Comparison of ENCODE assay signal across 17 cellular contexts in genomic region chr2:134377730-134378129, GRCh38.
"Had no signal": no experiment of that assay in that cellular context is flagged by ENCODE, and none has a peak within 500 bp of the region (broad histone marks: within the 10 kb centered on the region; RNA-seq: fewer than 3 reads in every experiment).

No MANE protein-coding gene starts in this region.

- H3K27me3 ChIP-seq: ovary, thyroid gland had no signal

- H3K4me3 ChIP-seq: coronary artery, ovary, prostate gland, thyroid gland had no signal

- H3K9me3 ChIP-seq: ovary, prostate gland, thyroid gland had no signal

- DNase-seq: activated CD4-positive, alpha-beta T cell treated with anti-CD3 and anti-CD28 coated beads, Interleukin-2, amount 10 ng/mL, durations not matched to agents 24 days and 14 days; activated CD8-positive, alpha-beta memory T cell treated with anti-CD3 and anti-CD28 coated beads, Interleukin-2, amount 10 ng/mL, durations not matched to agents 7 days and 5 days; activated CD8-positive, alpha-beta T cell treated with anti-CD3 and anti-CD28 coated beads for 36 hours; activated gamma-delta T cell; activated T-cell treated with anti-CD3 and anti-CD28 coated beads for 4 hours; cerebellar nuclear complex; midbrain; ovary; stimulated activated CD4-positive, alpha-beta T cell treated with anti-CD3 and anti-CD28 coated beads, Interleukin-4, amount 100 ng/mL, for 24 hours; stimulated activated naive CD8-positive, alpha-beta T cell treated with anti-CD3 and anti-CD28 coated beads, Interleukin-15, Interleukin-2, amounts not matched to agents 100 U/mL and 50 U/mL, for 24 hours; substantia nigra; thyroid gland had no signal

- ATAC-seq: activated CD4-positive, CD25-positive, alpha-beta regulatory T cell treated with anti-CD3 and anti-CD28 coated beads, Interleukin-2, amount 50 U/mL, for 24 hours; activated CD8-positive, alpha-beta memory T cell treated with anti-CD3 and anti-CD28 coated beads, Interleukin-2, amount 10 ng/mL, durations not matched to agents 7 days and 5 days; activated CD8-positive, alpha-beta T cell treated with anti-CD3 and anti-CD28 coated beads for 36 hours; left lobe of liver; natural killer cell treated with Interleukin-12 subunit alpha and Interleukin-12 subunit beta and Interleukin-15 and Interleukin-18, amount 100 ng/mL, for 72 hours; stimulated activated naive CD8-positive, alpha-beta T cell treated with anti-CD3 and anti-CD28 coated beads, Interleukin-15, Interleukin-2, amounts not matched to agents 100 U/mL and 50 U/mL, for 24 hours had no signal

- H3K36me3 ChIP-seq: ovary, prostate gland, thyroid gland had no signal

- H3K27ac ChIP-seq: coronary artery, ovary, prostate gland, thyroid gland had no signal

- H3K4me1 ChIP-seq: prostate gland had no signal
